Comparison of ENCODE assay signal across 8 cellular contexts in the genomic region with DNA sequence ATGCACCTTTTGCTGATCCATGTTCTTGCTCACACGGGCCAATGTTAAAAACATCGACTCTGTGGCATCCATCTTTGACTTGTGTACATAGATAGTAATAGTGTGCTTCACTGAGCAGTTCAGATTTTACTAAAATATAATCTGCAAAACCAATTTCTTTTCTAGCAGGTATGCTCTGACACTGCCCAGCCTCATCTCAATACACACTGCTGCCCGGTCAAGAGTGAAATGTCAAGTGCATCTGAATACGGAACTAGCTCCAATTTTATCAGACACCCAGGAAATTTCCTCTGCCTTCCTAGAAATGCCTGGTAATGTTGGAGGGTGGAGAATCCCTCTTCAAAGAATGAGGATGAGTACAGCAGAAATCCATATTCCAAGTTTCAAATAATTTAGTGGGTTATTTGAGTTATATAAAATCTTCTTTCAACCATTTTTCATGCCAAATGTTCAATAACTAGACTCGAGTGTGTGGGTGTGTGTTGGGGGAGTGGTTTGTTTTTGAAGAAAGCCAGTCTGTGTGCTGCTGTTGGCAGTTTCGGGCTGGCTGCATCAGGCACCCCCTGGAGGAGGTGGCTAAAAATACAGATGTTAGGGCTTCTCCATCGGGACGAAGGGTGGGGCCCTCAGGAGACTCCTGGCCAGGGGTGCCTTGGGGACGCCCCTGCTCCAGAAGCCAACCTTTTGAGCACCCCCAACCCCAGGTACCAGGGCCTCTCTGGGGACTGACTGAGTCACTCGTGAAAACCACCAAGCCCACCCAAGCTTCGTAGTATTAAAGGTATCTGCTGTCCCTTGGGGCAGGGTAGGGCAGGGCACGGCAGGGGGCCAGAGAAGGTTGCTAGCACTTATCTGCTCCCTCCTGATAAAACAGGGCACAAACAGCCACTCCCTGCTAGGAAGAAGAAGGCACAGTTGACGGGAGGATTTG.
DNase-seq lines count a peak whose midpoint lies in the region; ATAC-seq lines count a peak whose summit lies in the region.

No MANE protein-coding gene starts in this region.

- DNase-seq in COLO829 (ENCODE audit: low spot score) (peak; percentile 51), amygdala (lab: John Stamatoyannopoulos, UW) (peak in 34 of 56 donors; percentile 9 to 64 (median 30)), iPS-NIHi7 (ENCODE audit: extremely low spot score) (peak; percentile 69), stromal cell of bone marrow (ENCODE audit: low read depth) (peak; percentile 35), HK-2 (ENCODE audit: unreplicated experiment) (no peak)
- no peak for DNase-seq in stimulated activated CD4-positive, alpha-beta T cell treated with anti-CD3 and anti-CD28 coated beads, Interleukin-12 subunit alpha, Interleukin-12 subunit beta, amount 100 ng/mL, for 4 hours

- ATAC-seq in HG03103 (IDR thresholded peaks at IDR 0.05; ENCODE audit: low read depth, unreplicated experiment) = peak; percentile 55
- ATAC-seq in GM21786 (IDR thresholded peaks at IDR 0.05; ENCODE audit: unreplicated experiment) = no peak

Comparison
In these comparisons a context has a peak if more than half of its experiments do, and no peak if none do; other contexts are left out.
1. DNase-seq: peak in COLO829 (single experiment), amygdala (34 of 56), iPS-NIHi7 (single experiment) and stromal cell of bone marrow (single experiment); none in HK-2 (single experiment) and stimulated activated CD4-positive, alpha-beta T cell treated with anti-CD3 and anti-CD28 coated beads, Interleukin-12 subunit alpha, Interleukin-12 subunit beta, amount 100 ng/mL, for 4 hours (single experiment).